1 cellular context compared by ENCODE assay signal in genomic region chr1:151325646-151326429, GRCh38.
TF ChIP-seq lines count a peak whose summit lies in the region.

No MANE protein-coding gene starts in this region.

TF ChIP-seq in H1, 55 proteins besides CTCF, POLR2A, EP300 and RAD21:
- TF ChIP-seq TBP (IDR thresholded peaks at IDR 0.05; ENCODE audit: low read depth, low read length) (no peak), SP4 (IDR thresholded peaks at IDR 0.05; ENCODE audit: low read length) (no peak), SRF (IDR thresholded peaks at IDR 0.05; ENCODE audit: low read depth, low read length) (no peak), RFX5 (IDR thresholded peaks at IDR 0.05; ENCODE audit: borderline replicate concordance, low read depth, low read length) (no peak), SAP30 (IDR thresholded peaks at IDR 0.05; ENCODE audit: insufficient read depth, insufficient replicate concordance, low read length) (no peak), CBX8 (IDR thresholded peaks at IDR 0.05; ENCODE audit: borderline replicate concordance, low read depth, low read length) (no peak), EGR1 (IDR thresholded peaks at IDR 0.05; ENCODE audit: borderline replicate concordance, low read depth, low read length) (no peak)
- TF ChIP-seq, protein P1, sequence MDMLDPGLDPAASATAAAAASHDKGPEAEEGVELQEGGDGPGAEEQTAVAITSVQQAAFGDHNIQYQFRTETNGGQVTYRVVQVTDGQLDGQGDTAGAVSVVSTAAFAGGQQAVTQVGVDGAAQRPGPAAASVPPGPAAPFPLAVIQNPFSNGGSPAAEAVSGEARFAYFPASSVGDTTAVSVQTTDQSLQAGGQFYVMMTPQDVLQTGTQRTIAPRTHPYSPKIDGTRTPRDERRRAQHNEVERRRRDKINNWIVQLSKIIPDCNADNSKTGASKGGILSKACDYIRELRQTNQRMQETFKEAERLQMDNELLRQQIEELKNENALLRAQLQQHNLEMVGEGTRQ (IDR thresholded peaks at IDR 0.05; ENCODE audit: low read length), result no peak
